Comparison of ENCODE assay signal across 2 cellular contexts in genomic region chr9:5579881-5580280, GRCh38.
TF ChIP-seq lines count a peak whose summit lies in the region.

No MANE protein-coding gene starts in this region.

TF ChIP-seq in IMR-90, 13 proteins besides CTCF, POLR2A, EP300 and RAD21:
- no peak for TF ChIP-seq MAFK (IDR thresholded peaks at IDR 0.05; ENCODE audit: low read depth, low read length)
- TF ChIP-seq FOS (IDR thresholded peaks at IDR 0.05; ENCODE audit: low read depth, low read length), result no peak
- TF ChIP-seq CHD1 (IDR thresholded peaks at IDR 0.05; ENCODE audit: low read depth, low read length), result no peak
- no peak for TF ChIP-seq ELK1 (IDR thresholded peaks at IDR 0.05; ENCODE audit: borderline replicate concordance, low read depth, low read length)
- no peak for TF ChIP-seq RFX5 (IDR thresholded peaks at IDR 0.05; ENCODE audit: low read depth, low read length)
- no peak for TF ChIP-seq CEBPB (IDR thresholded peaks at IDR 0.05; ENCODE audit: low read depth, low read length)
- no peak for TF ChIP-seq MAZ (IDR thresholded peaks at IDR 0.05; ENCODE audit: borderline replicate concordance, low read depth, low read length)
- no peak for TF ChIP-seq RCOR1 (IDR thresholded peaks at IDR 0.05; ENCODE audit: insufficient replicate concordance, low read length)
- TF ChIP-seq NFE2L2 (IDR thresholded peaks at IDR 0.05; ENCODE audit: low read depth, low read length), result no peak
- no peak for TF ChIP-seq BHLHE40 (IDR thresholded peaks at IDR 0.05; ENCODE audit: low read depth, low read length)
- no peak for TF ChIP-seq USF2 (IDR thresholded peaks at IDR 0.05; ENCODE audit: low read depth, low read length)
- no peak for TF ChIP-seq SMC3 (IDR thresholded peaks at IDR 0.05; ENCODE audit: low read depth, low read length)
- TF ChIP-seq MXI1 (IDR thresholded peaks at IDR 0.05; ENCODE audit: borderline replicate concordance, low read depth, low read length), result no peak

TF ChIP-seq in GM12878, 131 proteins besides CTCF, POLR2A, EP300 and RAD21:
- TF ChIP-seq RB1 (IDR thresholded peaks at IDR 0.05; ENCODE audit: borderline replicate concordance), result no peak
- TF ChIP-seq HDAC2 (IDR thresholded peaks at IDR 0.05), result no peak
- no peak for TF ChIP-seq KLF5 (IDR thresholded peaks at IDR 0.05; ENCODE audit: partially characterized antibody)
- TF ChIP-seq STAT1 (conservative IDR thresholded peaks at IDR 0.05), result no peak
- no peak for TF ChIP-seq ESRRA (IDR thresholded peaks at IDR 0.05; ENCODE audit: low read length)
